Comparison of ENCODE assay signal across 11 cellular contexts in genomic region chr1:225814381-225814780, GRCh38. TPM values are rescaled to one million over a fixed set of nuclear protein-coding genes. Genes with fewer than 3 reads are reported as not detected.
DNase-seq lines count a peak whose midpoint lies in the region; ATAC-seq and TF ChIP-seq lines count a peak whose summit lies in the region.
"Had no signal": no experiment of that assay in that cellular context is flagged by ENCODE, and none has a peak within 500 bp of the region (broad histone marks: within the 10 kb centered on the region; RNA-seq: fewer than 3 reads in every experiment).

No MANE protein-coding gene starts in this region.

- no peak for TF ChIP-seq POLR2A in gastroesophageal sphincter (IDR thresholded peaks at IDR 0.05)

- H3K4me1 ChIP-seq in gastroesophageal sphincter (peaks cover 13 to 90% (median 65%) of the 10 kb centered on the region in 3 donors), mucosa of stomach (ENCODE audit: control insufficient read depth, insufficient read depth, low read length) (peaks cover 68% of the 10 kb centered on the region), subcutaneous abdominal adipose tissue (ENCODE audit: control insufficient read depth in 5 of 5, insufficient read depth in 5 of 5, low read length in 5 of 5) (peaks cover 46 to 91% (median 84%) of the 10 kb centered on the region in 5 donors), SJCRH30 (no peaks in the 10 kb centered on the region)

- no peaks in the 10 kb centered on the region for H3K9me3 ChIP-seq in gastroesophageal sphincter
- no peaks in the 10 kb centered on the region for H3K9me3 ChIP-seq in mucosa of stomach (ENCODE audit: control insufficient read depth, low read length)
- H3K9me3 ChIP-seq in subcutaneous abdominal adipose tissue (ENCODE audit: control insufficient read depth in 5 of 5, low read length in 5 of 5) = no peaks in the 10 kb centered on the region
- H3K9me3 ChIP-seq in SJCRH30 (replicated peaks) = no peaks in the 10 kb centered on the region

- H3K4me3 ChIP-seq in HL-60 (replicated peaks; ENCODE audit: insufficient read depth, low read length) (no peak overlapping the region), gastroesophageal sphincter (no peak overlapping the region), mucosa of stomach (ENCODE audit: low read length) (no peak overlapping the region), subcutaneous abdominal adipose tissue (ENCODE audit: low read depth in 1 of 5, low read length in 5 of 5) (peak overlapping the region in 3 of 5 donors; percentile 9 to 31 (median 14)), SJCRH30 (no peak overlapping the region)

- H3K9ac ChIP-seq in mucosa of stomach (ENCODE audit: low read length) (peak overlapping the region; percentile 10), subcutaneous abdominal adipose tissue (ENCODE audit: low read length in 5 of 5) (peak overlapping the region; percentile 18 to 66 (median 60))

- TF ChIP-seq CTCF in HL-60 (IDR thresholded peaks at IDR 0.05; ENCODE audit: insufficient read depth, low read length) (no peak), gastroesophageal sphincter (IDR thresholded peaks at IDR 0.05) (no peak)

- H3K36me3 ChIP-seq in gastroesophageal sphincter = no peaks in the 10 kb centered on the region
- H3K36me3 ChIP-seq in mucosa of stomach (ENCODE audit: control insufficient read depth, insufficient read depth, low read length) = no peaks in the 10 kb centered on the region
- H3K36me3 ChIP-seq in subcutaneous abdominal adipose tissue (ENCODE audit: control insufficient read depth in 5 of 5, insufficient read depth in 5 of 5, low read length in 5 of 5) = peaks cover 0 to 9% (median 2%) of the 10 kb centered on the region in 5 donors
- H3K36me3 ChIP-seq in SJCRH30 = no peaks in the 10 kb centered on the region

- no peaks in the 10 kb centered on the region for H3K27me3 ChIP-seq in HL-60 (ENCODE audit: insufficient read depth, poor library complexity, severe bottlenecking)
- H3K27me3 ChIP-seq in gastroesophageal sphincter = no peaks in the 10 kb centered on the region
- no peaks in the 10 kb centered on the region for H3K27me3 ChIP-seq in mucosa of stomach (ENCODE audit: control insufficient read depth, insufficient read depth, low read length)
- peaks cover 0 to 3% (median 0%) of the 10 kb centered on the region in 5 donors for H3K27me3 ChIP-seq in subcutaneous abdominal adipose tissue (ENCODE audit: control insufficient read depth in 5 of 5, insufficient read depth in 4 of 5, low read length in 5 of 5)
- no peaks in the 10 kb centered on the region for H3K27me3 ChIP-seq in SJCRH30

- DNase-seq in HL-60 (ENCODE audit: low read depth in 1 of 2, low spot score in 1 of 2) (no peak), SJCRH30 (no peak)
- no peak for DNase-seq in activated CD8-positive, alpha-beta memory T cell treated with anti-CD3 and anti-CD28 coated beads, Interleukin-2, amount 50 U/mL, for 48 hours
- no peak for DNase-seq in stimulated activated CD4-positive, alpha-beta T cell treated with anti-CD3 and anti-CD28 coated beads, Interleukin-4, amount 100 ng/mL, for 1 hour
- DNase-seq: activated CD4-positive, alpha-beta T cell treated with anti-CD3 and anti-CD28 coated beads for 1 hour; NCI-H2107; stimulated activated CD4-positive, alpha-beta T cell treated with anti-CD3 and anti-CD28 coated beads, Interleukin-1b, Interleukin-23, amount 100 ng/mL, for 48 hours had no signal

- H3K27ac ChIP-seq in HL-60 (replicated peaks) = peak overlapping the region; percentile 65; the same call in 1 of the 2 replicates
- H3K27ac ChIP-seq in gastroesophageal sphincter = peak overlapping the region; percentile 7 to 91 (median 90)
- H3K27ac ChIP-seq in subcutaneous abdominal adipose tissue (ENCODE audit: low read depth, low read length) = peak overlapping the region; percentile 91
- H3K27ac ChIP-seq in SJCRH30 = no peak overlapping the region

- ATAC-seq in gastroesophageal sphincter (no peak), GM18870 (IDR thresholded peaks at IDR 0.05; ENCODE audit: unreplicated experiment) (no peak)

- no peak for TF ChIP-seq EP300 in gastroesophageal sphincter (IDR thresholded peaks at IDR 0.05)

- 100% methylated on average over 1 of the region's 7 CpGs; no CpG with 5 or more reads in 1 of the 2 donors for WGBS in gastroesophageal sphincter (ENCODE audit: low coverage in 1 of 2), 2 donors

RNA-seq across cellular contexts. Expression of gene EPHX1, which starts 4.5 kb away (rescaled TPM):
- total RNA-seq in gastroesophageal sphincter = 100 to 1,000 TPM in 3 of 4 donors, 10 to 100 TPM in 1; 74.0 to 133 (median 101) TPM
- total RNA-seq in SJCRH30 (2014; rRNA removed; shearing (Covaris generic)) = 6.3 and 7.2 TPM in 2 replicates

RNA-seq across cellular contexts. Expression of gene SRP9, which starts 36.8 kb away (rescaled TPM):
- total RNA-seq in gastroesophageal sphincter = 100 to 1,000 TPM; 146 to 260 (median 216) TPM
- total RNA-seq in SJCRH30 (2014; rRNA removed; shearing (Covaris generic)) = 618 and 654 TPM in 2 replicates

Comparison
In these comparisons a context has a peak if more than half of its experiments do, and no peak if none do; other contexts are left out.
1. H3K4me3 ChIP-seq: peak in subcutaneous abdominal adipose tissue (3 of 5); none in HL-60 (single experiment), gastroesophageal sphincter (0 of 2), mucosa of stomach (single experiment) and SJCRH30 (single experiment).